In genomic region chr7:2820508-2820934, GRCh38 we compare ENCODE assay signal across 9 cellular contexts. TPM values are rescaled to one million over a fixed set of nuclear protein-coding genes. Genes with fewer than 3 reads are reported as not detected.
DNase-seq lines count a peak whose midpoint lies in the region; ATAC-seq, FAIRE-seq and TF ChIP-seq lines count a peak whose summit lies in the region.
"Had no signal": no experiment of that assay in that cellular context is flagged by ENCODE, and none has a peak within 500 bp of the region (broad histone marks: within the 10 kb centered on the region; RNA-seq: fewer than 3 reads in every experiment).

No MANE protein-coding gene starts in this region.

- 65% methylated on average over 4 of the region's 4 CpGs for WGBS in SK-N-SH (ENCODE audit: low lambda C conversion rate)
- WGBS in heart left ventricle, 4 donors: 83 to 92% (median 88%) methylated on average over 4 of the region's 4 CpGs

- TF ChIP-seq EP300 in SK-N-SH (IDR thresholded peaks at IDR 0.05; ENCODE audit: borderline replicate concordance in 1 of 2, low read depth in 1 of 2, low read length in 1 of 2): peak in 1 of 2 experiments; percentile 67; a peak in 1 of 4 replicates

- FAIRE-seq in D721Med (lab: Jason Lieb, UNC): no peak
- FAIRE-seq: GM12878 had no signal

- peak overlapping the region; percentile 30; the same call in 1 of the 2 replicates for H3K4me2 ChIP-seq in SK-N-SH

- no peaks in the 10 kb centered on the region for H3K36me3 ChIP-seq in SK-N-SH (replicated peaks in 1 of 2; ENCODE audit: control insufficient read depth in 1 of 2, insufficient read depth in 2 of 2, low read length in 1 of 2)
- H3K36me3 ChIP-seq in heart left ventricle: no peaks in the 10 kb centered on the region

- H3K9ac ChIP-seq in SK-N-SH: peak overlapping the region; percentile 3; the same call in 1 of the 2 replicates

- no peak for TF ChIP-seq RAD21 in SK-N-SH (IDR thresholded peaks at IDR 0.05; ENCODE audit: low read length)

- TF ChIP-seq POLR2A in heart left ventricle (IDR thresholded peaks at IDR 0.05) (no peak), GM18505 (IDR thresholded peaks at IDR 0.05; ENCODE audit: borderline replicate concordance, extremely low read depth, insufficient read depth, insufficient read length) (no peak)

- POLR2A ChIA-PET in SK-N-SH (lab: Yijun Ruan, JAX): no interaction called here

- peaks cover 9% of the 10 kb centered on the region for H4K20me1 ChIP-seq in SK-N-SH (ENCODE audit: insufficient read depth)

- H3K4me1 ChIP-seq in SK-N-SH (ENCODE audit: control insufficient read depth in 1 of 2, insufficient read depth in 2 of 2, low read depth in 1 of 2, low read length in 1 of 2) (peaks cover 15 to 27% of the 10 kb centered on the region in 2 experiments; a peak in 3 of 4 replicates), heart left ventricle (peaks cover 2 to 81% (median 62%) of the 10 kb centered on the region in 12 donors)

- H3K4me3 ChIP-seq in SK-N-SH (ENCODE audit: low read depth in 2 of 2, low read length in 1 of 2) (no peak overlapping the region), heart left ventricle (no peak overlapping the region)
- H3K4me3 ChIP-seq: GM12878 had no signal

- peak in 3 of 4 donors; percentile 65 to 79 (median 72) for ATAC-seq in heart left ventricle
- ATAC-seq in GM18505 (IDR thresholded peaks at IDR 0.05; ENCODE audit: unreplicated experiment): no peak

- peaks cover 41% of the 10 kb centered on the region for H3F3A ChIP-seq in SK-N-SH (replicated peaks; ENCODE audit: insufficient read depth)

- H3K27me3 ChIP-seq in SK-N-SH (ENCODE audit: insufficient read depth): no peaks in the 10 kb centered on the region
- no peaks in the 10 kb centered on the region for H3K27me3 ChIP-seq in heart left ventricle

- CTCF ChIA-PET in SK-N-SH (lab: Yijun Ruan, JAX): interaction anchor here (0.8 to 3.9 kb wide), 7 partner anchors 12 to 150 kb away, joined by 3 to 12 read pairs (median 4); no protein-coding TSS in a partner anchor

- intact Hi-C loops in heart left ventricle (cut with DNase I): loop anchor here in 1 of 10 donors (10.0 kb wide), 1 partner anchor 66 kb away; no protein-coding TSS in a partner anchor

- peak overlapping the region in 1 of 2 experiments; percentile 78; a peak in 2 of 4 replicates for H3K27ac ChIP-seq in SK-N-SH (ENCODE audit: low read depth in 2 of 2, low read length in 1 of 2)
- peak overlapping the region in 10 of 12 donors; percentile 22 to 71 (median 44) for H3K27ac ChIP-seq in heart left ventricle

- peaks cover 90% of the 10 kb centered on the region for H3K79me2 ChIP-seq in SK-N-SH (ENCODE audit: insufficient read depth)

- no peak for TF ChIP-seq CTCF in SK-N-SH (IDR thresholded peaks at IDR 0.05)
- no peak for TF ChIP-seq CTCF in heart left ventricle (IDR thresholded peaks at IDR 0.05)
- TF ChIP-seq CTCF in D721Med (IDR thresholded peaks at IDR 0.05; ENCODE audit: insufficient read depth, missing control alignments): no peak

- H3K9me3 ChIP-seq in SK-N-SH: no peaks in the 10 kb centered on the region
- H3K9me3 ChIP-seq in heart left ventricle: no peaks in the 10 kb centered on the region

- DNase-seq in EL (peak; percentile 98), SK-N-SH (no peak), heart left ventricle (peak; percentile 49 to 88 (median 73)), pulmonary artery endothelial cell (ENCODE audit: low read depth, low spot score) (peak; percentile 55), AML-193 (lab: John Stamatoyannopoulos, UW) (no peak), D721Med (ENCODE audit: insufficient read length, low spot score) (no peak), DMS153 (lab: John Stamatoyannopoulos, UW) (no peak)

- H2AFZ ChIP-seq in SK-N-SH (ENCODE audit: low read depth): no peak overlapping the region

- no peaks in the 10 kb centered on the region for H3K9me2 ChIP-seq in SK-N-SH

TF ChIP-seq in SK-N-SH, 30 proteins besides CTCF, POLR2A, EP300 and RAD21:
- TF ChIP-seq PBX3 (IDR thresholded peaks at IDR 0.05) (peak; percentile 26; the same call in 1 of the 2 replicates), TEAD4 (IDR thresholded peaks at IDR 0.05; ENCODE audit: borderline replicate concordance, insufficient read depth) (peak; percentile 55; the same call in 1 of the 2 replicates), NRF1 (IDR thresholded peaks at IDR 0.05; ENCODE audit: low read depth, low read length) (no peak), JUND (IDR thresholded peaks at IDR 0.05) (peak; percentile 55), IRF3 (IDR thresholded peaks at IDR 0.05; ENCODE audit: low read depth, low read length) (no peak), MEF2A (IDR thresholded peaks at IDR 0.05; ENCODE audit: borderline replicate concordance, low read depth) (0 out of 2 replicates have a peak, but pooled peaks have one; percentile 33), RFX5 (IDR thresholded peaks at IDR 0.05; ENCODE audit: low read length) (no peak), FOSL2 (IDR thresholded peaks at IDR 0.05; ENCODE audit: borderline replicate concordance, low read depth) (peak; percentile 70), POLR2AphosphoS5 (IDR thresholded peaks at IDR 0.05; ENCODE audit: low read depth, low read length) (peak; percentile 35; the same call in 1 of the 2 replicates), MAX (IDR thresholded peaks at IDR 0.05; ENCODE audit: low read depth) (peak; percentile 32; the same call in 1 of the 2 replicates), NFIC (IDR thresholded peaks at IDR 0.05; ENCODE audit: borderline replicate concordance) (peak; percentile 74; the same call in 1 of the 2 replicates), GABPA (IDR thresholded peaks at IDR 0.05; ENCODE audit: low read depth) (no peak), YY1 (IDR thresholded peaks at IDR 0.05; ENCODE audit: low read depth) (no peak), TCF12 (IDR thresholded peaks at IDR 0.05) (peak; percentile 66), RXRA (IDR thresholded peaks at IDR 0.05; ENCODE audit: borderline replicate concordance, low read depth) (0 out of 2 replicates have a peak, but pooled peaks have one; percentile 25)
- TF ChIP-seq, protein P1, sequence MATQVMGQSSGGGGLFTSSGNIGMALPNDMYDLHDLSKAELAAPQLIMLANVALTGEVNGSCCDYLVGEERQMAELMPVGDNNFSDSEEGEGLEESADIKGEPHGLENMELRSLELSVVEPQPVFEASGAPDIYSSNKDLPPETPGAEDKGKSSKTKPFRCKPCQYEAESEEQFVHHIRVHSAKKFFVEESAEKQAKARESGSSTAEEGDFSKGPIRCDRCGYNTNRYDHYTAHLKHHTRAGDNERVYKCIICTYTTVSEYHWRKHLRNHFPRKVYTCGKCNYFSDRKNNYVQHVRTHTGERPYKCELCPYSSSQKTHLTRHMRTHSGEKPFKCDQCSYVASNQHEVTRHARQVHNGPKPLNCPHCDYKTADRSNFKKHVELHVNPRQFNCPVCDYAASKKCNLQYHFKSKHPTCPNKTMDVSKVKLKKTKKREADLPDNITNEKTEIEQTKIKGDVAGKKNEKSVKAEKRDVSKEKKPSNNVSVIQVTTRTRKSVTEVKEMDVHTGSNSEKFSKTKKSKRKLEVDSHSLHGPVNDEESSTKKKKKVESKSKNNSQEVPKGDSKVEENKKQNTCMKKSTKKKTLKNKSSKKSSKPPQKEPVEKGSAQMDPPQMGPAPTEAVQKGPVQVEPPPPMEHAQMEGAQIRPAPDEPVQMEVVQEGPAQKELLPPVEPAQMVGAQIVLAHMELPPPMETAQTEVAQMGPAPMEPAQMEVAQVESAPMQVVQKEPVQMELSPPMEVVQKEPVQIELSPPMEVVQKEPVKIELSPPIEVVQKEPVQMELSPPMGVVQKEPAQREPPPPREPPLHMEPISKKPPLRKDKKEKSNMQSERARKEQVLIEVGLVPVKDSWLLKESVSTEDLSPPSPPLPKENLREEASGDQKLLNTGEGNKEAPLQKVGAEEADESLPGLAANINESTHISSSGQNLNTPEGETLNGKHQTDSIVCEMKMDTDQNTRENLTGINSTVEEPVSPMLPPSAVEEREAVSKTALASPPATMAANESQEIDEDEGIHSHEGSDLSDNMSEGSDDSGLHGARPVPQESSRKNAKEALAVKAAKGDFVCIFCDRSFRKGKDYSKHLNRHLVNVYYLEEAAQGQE (IDR thresholded peaks at IDR 0.05; ENCODE audit: low read depth, low read length): no peak

RNA-seq across cellular contexts. Expression of gene GNA12, which starts 23.6 kb away (rescaled TPM):
- polyA plus RNA-seq in SK-N-SH (2012; rRNA removed): 55.3 and 64.8 TPM in 2 replicates
- 39.3 and 56.9 TPM in 2 replicates for polyA plus RNA-seq in SK-N-SH (2012; cell fraction: cytosol; rRNA removed)
- polyA plus RNA-seq in SK-N-SH (2012; cell fraction: nucleus; rRNA removed): 41.0 and 50.4 TPM in 2 replicates
- 10 to 100 TPM; 30.0 to 56.5 (median 34.9) TPM for total RNA-seq in heart left ventricle
- 10 to 100 TPM; 10.7 to 39.3 TPM for polyA plus RNA-seq in heart left ventricle
- 20.4 and 31.0 TPM in 2 replicates for total RNA-seq in pulmonary artery endothelial cell

Comparison
In these comparisons a context has a peak if more than half of its experiments do, and no peak if none do; other contexts are left out.
1. DNase-seq: peak in EL (single experiment), heart left ventricle (5 of 5) and pulmonary artery endothelial cell (single experiment); none in SK-N-SH (single experiment), AML-193 (0 of 2), D721Med (single experiment) and DMS153 (single experiment).